ENCODE assay signal across 8 cellular contexts in genomic region chr2:218993345-218994315, GRCh38. TPM values are rescaled to one million over a fixed set of nuclear protein-coding genes. Genes with fewer than 3 reads are reported as not detected.
DNase-seq lines count a peak whose midpoint lies in the region; ATAC-seq and TF ChIP-seq lines count a peak whose summit lies in the region.

A gene with protein sequence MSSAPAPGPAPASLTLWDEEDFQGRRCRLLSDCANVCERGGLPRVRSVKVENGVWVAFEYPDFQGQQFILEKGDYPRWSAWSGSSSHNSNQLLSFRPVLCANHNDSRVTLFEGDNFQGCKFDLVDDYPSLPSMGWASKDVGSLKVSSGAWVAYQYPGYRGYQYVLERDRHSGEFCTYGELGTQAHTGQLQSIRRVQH (minus strand): TSS chr2:218993422. CDS start chr2:218993176, 246 bp downstream.

- no peaks in the 10 kb centered on the region for H3F3A ChIP-seq in SK-N-SH (replicated peaks; ENCODE audit: insufficient read depth)

- H3K9me3 ChIP-seq in SK-N-SH (no peaks in the 10 kb centered on the region), RWPE2 (ENCODE audit: severe bottlenecking) (no peaks in the 10 kb centered on the region), right cardiac atrium (ENCODE audit: control insufficient read depth, low read length) (no peaks in the 10 kb centered on the region), subcutaneous abdominal adipose tissue (ENCODE audit: control insufficient read depth in 5 of 5, low read length in 5 of 5) (peaks cover 0 to 3% (median 0%) of the 10 kb centered on the region in 5 donors)

- no peak for TF ChIP-seq EP300 in SK-N-SH (IDR thresholded peaks at IDR 0.05; ENCODE audit: borderline replicate concordance in 1 of 2, low read depth in 1 of 2, low read length in 1 of 2)

- H3K4me3 ChIP-seq in SK-N-SH (ENCODE audit: low read depth in 2 of 2, low read length in 1 of 2) (no peak within 1 kb of the TSS), RWPE2 (ENCODE audit: severe bottlenecking) (peak within 1 kb of the TSS; percentile 21), right cardiac atrium (ENCODE audit: low read length) (peak within 1 kb of the TSS; percentile 43), subcutaneous abdominal adipose tissue (ENCODE audit: low read depth in 1 of 5, low read length in 5 of 5) (peak within 1 kb of the TSS in 4 of 5 donors; percentile 36 to 59 (median 40))

- H2AFZ ChIP-seq in SK-N-SH (ENCODE audit: low read depth): no peak within 1 kb of the TSS

- DNase-seq in SK-N-SH: peak; percentile 16
- no peak for DNase-seq in RWPE2 (ENCODE audit: low spot score)
- DNase-seq in right cardiac atrium: no peak
- DNase-seq in mesenteric fat pad (ENCODE audit: low spot score): no peak
- no peak for DNase-seq in 8988T

- WGBS in SK-N-SH (ENCODE audit: low lambda C conversion rate): 84% methylated on average over 53 of the region's 88 CpGs
- 1% methylated on average over 88 of the region's 88 CpGs for WGBS in right cardiac atrium

- no peak within 1 kb of the TSS for H3K9ac ChIP-seq in SK-N-SH
- H3K9ac ChIP-seq in subcutaneous abdominal adipose tissue (ENCODE audit: low read length in 5 of 5): no peak within 1 kb of the TSS

- CTCF ChIA-PET in SK-N-SH (lab: Yijun Ruan, JAX): interaction anchor here (0.7 to 12.8 kb wide), 12 partner anchors 10 to 167 kb away, joined by 3 to 258 read pairs (median 24); partner anchors contain the start of genes FEV and NHEJ1

- H4K20me1 ChIP-seq in SK-N-SH (ENCODE audit: insufficient read depth): no peaks in the 10 kb centered on the region

- H3K4me1 ChIP-seq in SK-N-SH (ENCODE audit: control insufficient read depth in 1 of 2, insufficient read depth in 2 of 2, low read depth in 1 of 2, low read length in 1 of 2): peaks cover 0 to 37% of the 10 kb centered on the region in 2 experiments; a peak in 2 of 4 replicates
- no peaks in the 10 kb centered on the region for H3K4me1 ChIP-seq in RWPE2 (ENCODE audit: insufficient read depth, poor library complexity, severe bottlenecking)
- H3K4me1 ChIP-seq in right cardiac atrium (ENCODE audit: control insufficient read depth, insufficient read depth, low read length): no peaks in the 10 kb centered on the region
- peaks cover 0 to 28% (median 21%) of the 10 kb centered on the region in 5 donors for H3K4me1 ChIP-seq in subcutaneous abdominal adipose tissue (ENCODE audit: control insufficient read depth in 5 of 5, insufficient read depth in 5 of 5, low read length in 5 of 5)

- no peak within 1 kb of the TSS for H3K4me2 ChIP-seq in SK-N-SH

- POLR2A ChIA-PET in SK-N-SH (lab: Yijun Ruan, JAX): interaction anchor here (1.1 to 6.8 kb wide), 3 partner anchors 9 to 11 kb away, joined by 3 to 89 read pairs (median 7); partner anchors contain the start of gene FEV

- no peak for ATAC-seq in SK-N-SH treated with all-trans-retinoic acid at 6 μM for 48 hours
- ATAC-seq in RWPE2 (ENCODE audit: low read depth): peak; percentile 35
- ATAC-seq in right cardiac atrium: peak; percentile 10 to 22
- ATAC-seq in HG02973 (IDR thresholded peaks at IDR 0.05; ENCODE audit: unreplicated experiment): no peak

- 0 out of 4 replicates have a peak within 1 kb of the TSS, but pooled peaks of 1 of the 2 experiments have one; percentile 60 for H3K27ac ChIP-seq in SK-N-SH (ENCODE audit: low read depth in 2 of 2, low read length in 1 of 2)
- H3K27ac ChIP-seq in RWPE2 (ENCODE audit: poor library complexity, severe bottlenecking): no peak within 1 kb of the TSS
- H3K27ac ChIP-seq in right cardiac atrium (ENCODE audit: low read length): no peak within 1 kb of the TSS
- no peak within 1 kb of the TSS for H3K27ac ChIP-seq in subcutaneous abdominal adipose tissue (ENCODE audit: low read depth, low read length)

- intact Hi-C loops in right cardiac atrium (cut with DNase I): no loop called here

- TF ChIP-seq CTCF in SK-N-SH (IDR thresholded peaks at IDR 0.05) (no peak), RWPE2 (IDR thresholded peaks at IDR 0.05; ENCODE audit: poor library complexity, severe bottlenecking) (no peak)

- H3K9me2 ChIP-seq in SK-N-SH: no peaks in the 10 kb centered on the region

- H3K27me3 ChIP-seq in SK-N-SH (ENCODE audit: insufficient read depth) (no peaks in the 10 kb centered on the region), RWPE2 (ENCODE audit: insufficient read depth, poor library complexity, severe bottlenecking) (peaks cover 69% of the 10 kb centered on the region), right cardiac atrium (ENCODE audit: control insufficient read depth, insufficient read depth) (no peaks in the 10 kb centered on the region), subcutaneous abdominal adipose tissue (ENCODE audit: control insufficient read depth in 5 of 5, insufficient read depth in 4 of 5, low read length in 5 of 5) (peaks cover 73 to 87% (median 80%) of the 10 kb centered on the region in 5 donors)

- TF ChIP-seq RAD21 in SK-N-SH (IDR thresholded peaks at IDR 0.05; ENCODE audit: low read length): no peak

- H3K36me3 ChIP-seq in SK-N-SH (replicated peaks in 1 of 2; ENCODE audit: control insufficient read depth in 1 of 2, insufficient read depth in 2 of 2, low read length in 1 of 2) (no peaks in the 10 kb centered on the region), RWPE2 (ENCODE audit: low read depth) (no peaks in the 10 kb centered on the region), subcutaneous abdominal adipose tissue (ENCODE audit: control insufficient read depth in 5 of 5, insufficient read depth in 5 of 5, low read length in 5 of 5) (no peaks in the 10 kb centered on the region)

- H3K79me2 ChIP-seq in SK-N-SH (ENCODE audit: insufficient read depth): no peaks in the 10 kb centered on the region

TF ChIP-seq in SK-N-SH, 30 proteins besides CTCF, POLR2A, EP300 and RAD21:
- no peak for TF ChIP-seq FOSL2 (IDR thresholded peaks at IDR 0.05; ENCODE audit: borderline replicate concordance, low read depth)
- no peak for TF ChIP-seq EZH2phosphoT487 (IDR thresholded peaks at IDR 0.05; ENCODE audit: borderline replicate concordance, low read depth)
- TF ChIP-seq JUND (IDR thresholded peaks at IDR 0.05): no peak
- no peak for TF ChIP-seq RCOR1 (IDR thresholded peaks at IDR 0.05; ENCODE audit: low read length)

TF ChIP-seq in SK-N-SH treated with all-trans-retinoic acid at 6 μM for 48 hours, 23 proteins besides CTCF, POLR2A, EP300 and RAD21:
- TF ChIP-seq, protein P1, sequence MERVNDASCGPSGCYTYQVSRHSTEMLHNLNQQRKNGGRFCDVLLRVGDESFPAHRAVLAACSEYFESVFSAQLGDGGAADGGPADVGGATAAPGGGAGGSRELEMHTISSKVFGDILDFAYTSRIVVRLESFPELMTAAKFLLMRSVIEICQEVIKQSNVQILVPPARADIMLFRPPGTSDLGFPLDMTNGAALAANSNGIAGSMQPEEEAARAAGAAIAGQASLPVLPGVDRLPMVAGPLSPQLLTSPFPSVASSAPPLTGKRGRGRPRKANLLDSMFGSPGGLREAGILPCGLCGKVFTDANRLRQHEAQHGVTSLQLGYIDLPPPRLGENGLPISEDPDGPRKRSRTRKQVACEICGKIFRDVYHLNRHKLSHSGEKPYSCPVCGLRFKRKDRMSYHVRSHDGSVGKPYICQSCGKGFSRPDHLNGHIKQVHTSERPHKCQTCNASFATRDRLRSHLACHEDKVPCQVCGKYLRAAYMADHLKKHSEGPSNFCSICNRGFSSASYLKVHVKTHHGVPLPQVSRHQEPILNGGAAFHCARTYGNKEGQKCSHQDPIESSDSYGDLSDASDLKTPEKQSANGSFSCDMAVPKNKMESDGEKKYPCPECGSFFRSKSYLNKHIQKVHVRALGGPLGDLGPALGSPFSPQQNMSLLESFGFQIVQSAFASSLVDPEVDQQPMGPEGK (CRISPR knock-in tag; IDR thresholded peaks at IDR 0.05; ENCODE audit: borderline replicate concordance): no peak
- TF ChIP-seq BACH2 (CRISPR knock-in tag; IDR thresholded peaks at IDR 0.05; ENCODE audit: borderline replicate concordance) (no peak), TOX (CRISPR knock-in tag; IDR thresholded peaks at IDR 0.05; ENCODE audit: borderline replicate concordance) (no peak), POU6F1 (CRISPR knock-in tag; IDR thresholded peaks at IDR 0.05; ENCODE audit: borderline replicate concordance, low read depth) (no peak), ZNF70 (CRISPR knock-in tag; IDR thresholded peaks at IDR 0.05) (no peak), ZFP3 (CRISPR knock-in tag; IDR thresholded peaks at IDR 0.05) (no peak), OSR1 (CRISPR knock-in tag; IDR thresholded peaks at IDR 0.05) (no peak)

RNA-seq across cellular contexts. Expression of the gene that starts here (rescaled TPM):
- polyA plus RNA-seq in SK-N-SH (2012; rRNA removed) (not detected in 2 replicates), right cardiac atrium (not detected)
- polyA plus RNA-seq in SK-N-SH (2012; cell fraction: cytosol; rRNA removed): 0.10 TPM in 1 of 2 replicates, not detected in the other
- not detected in 2 replicates for polyA plus RNA-seq in SK-N-SH (2012; cell fraction: nucleus; rRNA removed)
- total RNA-seq in right cardiac atrium (not detected), mesenteric fat pad (not detected)

Comparison
In these comparisons a context has a peak if more than half of its experiments do, and no peak if none do; other contexts are left out.
1. Peak in DNase-seq in SK-N-SH; RNA of the gene not detected or under 1 TPM.
2. Peak in ATAC-seq and H3K4me3 ChIP-seq in right cardiac atrium; RNA of the gene not detected or under 1 TPM.
3. H3K4me3 ChIP-seq: peak in RWPE2 (single experiment) and subcutaneous abdominal adipose tissue (4 of 5); none in SK-N-SH (0 of 2).